ENCODE assay signal across 31 cellular contexts in genomic region chr21:22993144-22993543, GRCh38.
"Had no signal": no experiment of that assay in that cellular context is flagged by ENCODE, and none has a peak within 500 bp of the region (broad histone marks: within the 10 kb centered on the region; RNA-seq: fewer than 3 reads in every experiment).

No MANE protein-coding gene starts in this region.

- FAIRE-seq: endometrium had no signal

- H3K36me3 ChIP-seq: adrenal gland, colonic mucosa, esophagus squamous epithelium, gastroesophageal sphincter, heart right ventricle had no signal

- H3K27ac Mint-ChIP-seq: activated CD4-positive, alpha-beta memory T cell treated with anti-CD3 and anti-CD28 coated beads for 36 hours; activated CD4-positive, alpha-beta T cell treated with anti-CD3 and anti-CD28 coated beads for 36 hours; activated CD4-positive, alpha-beta T cell treated with anti-CD3 and anti-CD28 coated beads, Interleukin-2, amount 10 ng/mL, durations not matched to agents 24 days and 14 days; activated CD8-positive, alpha-beta memory T cell treated with anti-CD3 and anti-CD28 coated beads, Interleukin-2, amount 10 ng/mL, durations not matched to agents 7 days and 5 days; activated CD8-positive, alpha-beta T cell treated with anti-CD3 and anti-CD28 coated beads, Interleukin-2, amount 10 ng/mL, durations not matched to agents 7 days and 5 days; activated naive CD4-positive, alpha-beta T cell treated with anti-CD3 and anti-CD28 coated beads for 36 hours; activated naive CD4-positive, alpha-beta T cell treated with anti-CD3 and anti-CD28 coated beads, Interleukin-2, amount 50 U/mL, for 24 hours; activated naive CD8-positive, alpha-beta T cell treated with anti-CD3 and anti-CD28 coated beads for 36 hours; activated naive CD8-positive, alpha-beta T cell treated with anti-CD3 and anti-CD28 coated beads, Interleukin-2, amount 50 U/mL, for 24 hours; activated T-helper 1 cell treated with anti-CD3 and anti-CD28 coated beads, Interleukin-12 subunit alpha, Interleukin-12 subunit beta, Interleukin-2, Interleukin-4 antibody, amounts not matched to agents 30 ng/mL and 10 ng/mL and 1 ng/mL, durations not matched to agents 14 hours and 24 hours and 36 hours; activated T-helper 2 cell treated with anti-CD3 and anti-CD28 coated beads, Interferon-gamma antibody, Interleukin-2, Interleukin-4, amounts not matched to agents 10 μg/mL and 5 μg/mL and 100 μg/mL, durations not matched to agents 14 hours and 24 hours and 36 hours had no signal

- H3K4me1 ChIP-seq: adrenal gland, body of pancreas, colonic mucosa, esophagus squamous epithelium, gastroesophageal sphincter, heart right ventricle had no signal

- H3K27me3 ChIP-seq: adrenal gland, body of pancreas, colonic mucosa, esophagus squamous epithelium, gastroesophageal sphincter, heart right ventricle, hepatocyte had no signal

- DNase-seq: activated CD4-positive, alpha-beta memory T cell treated with anti-CD3 and anti-CD28 coated beads for 36 hours; activated CD4-positive, alpha-beta T cell treated with anti-CD3 and anti-CD28 coated beads for 36 hours; activated CD4-positive, alpha-beta T cell treated with anti-CD3 and anti-CD28 coated beads, Interleukin-2, amount 10 ng/mL, durations not matched to agents 24 days and 14 days; activated CD4-positive, CD25-positive, alpha-beta regulatory T cell; activated CD4-positive, CD25-positive, alpha-beta regulatory T cell treated with anti-CD3 and anti-CD28 coated beads, Interleukin-2, amount 50 U/mL, for 72 hours; activated CD8-positive, alpha-beta memory T cell treated with anti-CD3 and anti-CD28 coated beads, Interleukin-2, amount 10 ng/mL, durations not matched to agents 7 days and 5 days; activated CD8-positive, alpha-beta memory T cell treated with anti-CD3 and anti-CD28 coated beads, Interleukin-2, amount 50 U/mL, for 4 hours; activated CD8-positive, alpha-beta T cell treated with anti-CD3 and anti-CD28 coated beads, Interleukin-2, amount 10 ng/mL, durations not matched to agents 7 days and 5 days; activated effector memory CD4-positive, alpha-beta T cell treated with anti-CD3 and anti-CD28 coated beads, Interleukin-2, amount 50 U/mL, for 16 hours; activated naive CD4-positive, alpha-beta T cell treated with anti-CD3 and anti-CD28 coated beads for 36 hours; activated naive CD8-positive, alpha-beta T cell treated with anti-CD3 and anti-CD28 coated beads for 36 hours; activated naive CD8-positive, alpha-beta T cell treated with anti-CD3 and anti-CD28 coated beads, Interleukin-2, amount 50 U/mL, for 24 hours; activated T-cell treated with anti-CD3 and anti-CD28 coated beads, Interleukin-2, amount 50 U/mL, for 1 hour; activated T-cell treated with anti-CD3 and anti-CD28 coated beads, Interleukin-2, amount 50 U/mL, for 48 hours; adrenal gland; amygdala; aorta; body of pancreas; caudate nucleus; colonic mucosa; effector CD8-positive, alpha-beta T cell; esophagus squamous epithelium; foreskin melanocyte; heart right ventricle had no signal

- H3K9me3 Mint-ChIP-seq: activated T-helper 1 cell treated with anti-CD3 and anti-CD28 coated beads, Interleukin-12 subunit alpha, Interleukin-12 subunit beta, Interleukin-2, Interleukin-4 antibody, amounts not matched to agents 30 ng/mL and 10 ng/mL and 1 ng/mL, durations not matched to agents 14 hours and 24 hours and 36 hours had no signal

- H3K4me1 Mint-ChIP-seq: activated CD4-positive, alpha-beta T cell treated with anti-CD3 and anti-CD28 coated beads for 36 hours; activated CD4-positive, alpha-beta T cell treated with anti-CD3 and anti-CD28 coated beads, Interleukin-2, amount 10 ng/mL, durations not matched to agents 24 days and 14 days; activated CD8-positive, alpha-beta memory T cell treated with anti-CD3 and anti-CD28 coated beads, Interleukin-2, amount 10 ng/mL, durations not matched to agents 7 days and 5 days; activated naive CD4-positive, alpha-beta T cell treated with anti-CD3 and anti-CD28 coated beads, Interleukin-2, amount 50 U/mL, for 24 hours; activated naive CD8-positive, alpha-beta T cell treated with anti-CD3 and anti-CD28 coated beads for 36 hours; activated naive CD8-positive, alpha-beta T cell treated with anti-CD3 and anti-CD28 coated beads, Interleukin-2, amount 50 U/mL, for 24 hours had no signal

- H3K4me3 Mint-ChIP-seq: activated CD4-positive, alpha-beta memory T cell treated with anti-CD3 and anti-CD28 coated beads for 36 hours; activated CD4-positive, alpha-beta T cell treated with anti-CD3 and anti-CD28 coated beads for 36 hours; activated CD4-positive, alpha-beta T cell treated with anti-CD3 and anti-CD28 coated beads, Interleukin-2, amount 10 ng/mL, durations not matched to agents 24 days and 14 days; activated CD8-positive, alpha-beta memory T cell treated with anti-CD3 and anti-CD28 coated beads, Interleukin-2, amount 10 ng/mL, durations not matched to agents 7 days and 5 days; activated CD8-positive, alpha-beta T cell treated with anti-CD3 and anti-CD28 coated beads, Interleukin-2, amount 10 ng/mL, durations not matched to agents 7 days and 5 days; activated naive CD4-positive, alpha-beta T cell treated with anti-CD3 and anti-CD28 coated beads for 36 hours; activated naive CD4-positive, alpha-beta T cell treated with anti-CD3 and anti-CD28 coated beads, Interleukin-2, amount 50 U/mL, for 24 hours; activated naive CD8-positive, alpha-beta T cell treated with anti-CD3 and anti-CD28 coated beads for 36 hours; activated naive CD8-positive, alpha-beta T cell treated with anti-CD3 and anti-CD28 coated beads, Interleukin-2, amount 50 U/mL, for 24 hours; activated T-helper 1 cell treated with anti-CD3 and anti-CD28 coated beads, Interleukin-12 subunit alpha, Interleukin-12 subunit beta, Interleukin-2, Interleukin-4 antibody, amounts not matched to agents 30 ng/mL and 10 ng/mL and 1 ng/mL, durations not matched to agents 14 hours and 24 hours and 36 hours had no signal

- H3K4me2 ChIP-seq: hepatocyte had no signal

- H3K9me3 ChIP-seq: adrenal gland, body of pancreas, colonic mucosa had no signal

- H3K27ac ChIP-seq: adrenal gland, body of pancreas, colonic mucosa, epithelial cell of prostate, esophagus squamous epithelium, gastroesophageal sphincter, heart right ventricle, hepatocyte had no signal

- H3K36me3 Mint-ChIP-seq: activated CD4-positive, alpha-beta memory T cell treated with anti-CD3 and anti-CD28 coated beads for 36 hours; activated CD8-positive, alpha-beta memory T cell treated with anti-CD3 and anti-CD28 coated beads, Interleukin-2, amount 10 ng/mL, durations not matched to agents 7 days and 5 days; activated naive CD4-positive, alpha-beta T cell treated with anti-CD3 and anti-CD28 coated beads, Interleukin-2, amount 50 U/mL, for 24 hours; activated naive CD8-positive, alpha-beta T cell treated with anti-CD3 and anti-CD28 coated beads for 36 hours had no signal

- H3K27me3 Mint-ChIP-seq: activated CD4-positive, alpha-beta memory T cell treated with anti-CD3 and anti-CD28 coated beads for 36 hours; activated CD4-positive, alpha-beta T cell treated with anti-CD3 and anti-CD28 coated beads for 36 hours; activated CD4-positive, alpha-beta T cell treated with anti-CD3 and anti-CD28 coated beads, Interleukin-2, amount 10 ng/mL, durations not matched to agents 24 days and 14 days; activated CD8-positive, alpha-beta memory T cell treated with anti-CD3 and anti-CD28 coated beads, Interleukin-2, amount 10 ng/mL, durations not matched to agents 7 days and 5 days; activated naive CD4-positive, alpha-beta T cell treated with anti-CD3 and anti-CD28 coated beads, Interleukin-2, amount 50 U/mL, for 24 hours; activated naive CD8-positive, alpha-beta T cell treated with anti-CD3 and anti-CD28 coated beads for 36 hours; activated naive CD8-positive, alpha-beta T cell treated with anti-CD3 and anti-CD28 coated beads, Interleukin-2, amount 50 U/mL, for 24 hours had no signal

- H3K4me3 ChIP-seq: adrenal gland, body of pancreas, colonic mucosa, esophagus squamous epithelium, gastroesophageal sphincter, heart right ventricle, hepatocyte had no signal

- ATAC-seq: activated CD4-positive, alpha-beta T cell treated with anti-CD3 and anti-CD28 coated beads for 36 hours; activated CD8-positive, alpha-beta memory T cell treated with anti-CD3 and anti-CD28 coated beads, Interleukin-2, amount 10 ng/mL, durations not matched to agents 7 days and 5 days; activated CD8-positive, alpha-beta T cell treated with anti-CD3 and anti-CD28 coated beads, Interleukin-2, amount 10 ng/mL, durations not matched to agents 7 days and 5 days; activated naive CD8-positive, alpha-beta T cell treated with anti-CD3 and anti-CD28 coated beads, Interleukin-2, amount 50 U/mL, for 24 hours; body of pancreas; gastroesophageal sphincter; heart right ventricle had no signal

- H2AFZ ChIP-seq: hepatocyte had no signal

- H3K79me2 ChIP-seq: hepatocyte had no signal
